23 cellular contexts compared by ENCODE assay signal in the genomic region with DNA sequence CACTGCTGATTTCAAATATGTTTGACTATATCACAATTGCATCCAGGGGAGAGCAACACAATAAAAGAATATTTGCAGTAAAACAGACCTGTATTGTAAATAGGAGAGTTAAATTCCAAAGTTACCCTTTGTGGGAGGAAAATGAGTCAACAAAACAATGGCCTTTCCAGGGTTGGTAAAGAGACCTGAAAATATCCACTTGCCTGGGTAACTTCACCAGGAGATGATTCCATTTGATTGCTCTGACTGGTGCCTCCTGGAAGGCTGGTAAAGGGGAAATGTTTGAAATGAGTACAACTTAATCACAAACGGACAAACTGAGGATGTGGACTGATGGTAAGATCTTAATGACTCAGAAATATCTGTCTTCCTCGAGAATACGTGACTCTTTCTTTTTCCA.
"Had no signal": no experiment of that assay in that cellular context is flagged by ENCODE, and none has a peak within 500 bp of the region (broad histone marks: within the 10 kb centered on the region; RNA-seq: fewer than 3 reads in every experiment).

No MANE protein-coding gene starts in this region.

- H3K27ac ChIP-seq: dorsolateral prefrontal cortex, epithelial cell of prostate, esophagus muscularis mucosa, hepatocyte, pancreas, prostate gland, right lobe of liver, tibial artery, upper lobe of left lung, uterus had no signal

- H3K27me3 ChIP-seq: dorsolateral prefrontal cortex, esophagus muscularis mucosa, hepatocyte, pancreas, right lobe of liver, tibial artery, upper lobe of left lung, uterus had no signal

- H3K27ac Mint-ChIP-seq: natural killer cell; stimulated activated effector memory CD8-positive, alpha-beta T cell treated with anti-CD3 and anti-CD28 coated beads, Interleukin-12 subunit alpha, Interleukin-12 subunit beta, amount 100 ng/mL, for 72 hours had no signal

- H3K4me1 ChIP-seq: esophagus muscularis mucosa, pancreas, prostate gland, right lobe of liver, tibial artery, upper lobe of left lung, uterus had no signal

- H3K4me2 ChIP-seq: hepatocyte had no signal

- H2AFZ ChIP-seq: hepatocyte had no signal

- H3K9me3 Mint-ChIP-seq: natural killer cell; stimulated activated effector memory CD8-positive, alpha-beta T cell treated with anti-CD3 and anti-CD28 coated beads, Interleukin-12 subunit alpha, Interleukin-12 subunit beta, amount 100 ng/mL, for 72 hours had no signal

- DNase-seq: cortex of kidney; dorsolateral prefrontal cortex; effector memory CD4-positive, alpha-beta T cell; foreskin fibroblast; head of caudate nucleus; left colon; left ventricle myocardium superior; natural killer cell; occipital lobe; pancreas; retina; right lobe of liver; stimulated activated CD4-positive, alpha-beta T cell treated with anti-CD3 and anti-CD28 coated beads, Interleukin-4, amount 100 ng/mL, for 1 hour; stimulated activated CD8-positive, alpha-beta memory T cell treated with anti-CD3 and anti-CD28 coated beads, Interleukin-4, amount 100 ng/mL, for 48 hours; stimulated activated naive CD8-positive, alpha-beta T cell treated with anti-CD3 and anti-CD28 coated beads, Interleukin-15, Interleukin-2, amounts not matched to agents 100 U/mL and 50 U/mL, for 24 hours; tibial artery; upper lobe of left lung; uterus had no signal

- H3K9me3 ChIP-seq: esophagus muscularis mucosa, pancreas, prostate gland, right lobe of liver, tibial artery, upper lobe of left lung had no signal

- ATAC-seq: left colon; left ventricle myocardium superior; natural killer cell; pancreas; right lobe of liver; stimulated activated effector memory CD8-positive, alpha-beta T cell treated with anti-CD3 and anti-CD28 coated beads, Interleukin-12 subunit alpha, Interleukin-12 subunit beta, amount 100 ng/mL, for 72 hours; stimulated activated naive CD8-positive, alpha-beta T cell treated with anti-CD3 and anti-CD28 coated beads, Interleukin-15, Interleukin-2, amounts not matched to agents 100 U/mL and 50 U/mL, for 24 hours had no signal

- H3K4me3 ChIP-seq: dorsolateral prefrontal cortex, esophagus muscularis mucosa, hepatocyte, pancreas, prostate gland, right lobe of liver, tibial artery, upper lobe of left lung, uterus had no signal

- H3K36me3 ChIP-seq: esophagus muscularis mucosa, pancreas, prostate gland, right lobe of liver, tibial artery, upper lobe of left lung, uterus had no signal

- H3K36me3 Mint-ChIP-seq: natural killer cell; stimulated activated effector memory CD8-positive, alpha-beta T cell treated with anti-CD3 and anti-CD28 coated beads, Interleukin-12 subunit alpha, Interleukin-12 subunit beta, amount 100 ng/mL, for 72 hours had no signal

- H3K4me1 Mint-ChIP-seq: natural killer cell; stimulated activated effector memory CD8-positive, alpha-beta T cell treated with anti-CD3 and anti-CD28 coated beads, Interleukin-12 subunit alpha, Interleukin-12 subunit beta, amount 100 ng/mL, for 72 hours had no signal

- H3K79me2 ChIP-seq: hepatocyte had no signal

- FAIRE-seq: pancreas had no signal

- H3K4me3 Mint-ChIP-seq: natural killer cell; stimulated activated effector memory CD8-positive, alpha-beta T cell treated with anti-CD3 and anti-CD28 coated beads, Interleukin-12 subunit alpha, Interleukin-12 subunit beta, amount 100 ng/mL, for 72 hours had no signal
